In genomic region chr6:129543981-129544380, GRCh38 we compare ENCODE assay signal across 1 cellular context.
TF ChIP-seq lines count a peak whose summit lies in the region.

No MANE protein-coding gene starts in this region.

TF ChIP-seq in IMR-90, 13 proteins besides CTCF, POLR2A, EP300 and RAD21 (continued from another document):
- TF ChIP-seq, protein P1, sequence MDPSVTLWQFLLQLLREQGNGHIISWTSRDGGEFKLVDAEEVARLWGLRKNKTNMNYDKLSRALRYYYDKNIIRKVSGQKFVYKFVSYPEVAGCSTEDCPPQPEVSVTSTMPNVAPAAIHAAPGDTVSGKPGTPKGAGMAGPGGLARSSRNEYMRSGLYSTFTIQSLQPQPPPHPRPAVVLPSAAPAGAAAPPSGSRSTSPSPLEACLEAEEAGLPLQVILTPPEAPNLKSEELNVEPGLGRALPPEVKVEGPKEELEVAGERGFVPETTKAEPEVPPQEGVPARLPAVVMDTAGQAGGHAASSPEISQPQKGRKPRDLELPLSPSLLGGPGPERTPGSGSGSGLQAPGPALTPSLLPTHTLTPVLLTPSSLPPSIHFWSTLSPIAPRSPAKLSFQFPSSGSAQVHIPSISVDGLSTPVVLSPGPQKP (IDR thresholded peaks at IDR 0.05; ENCODE audit: borderline replicate concordance, low read depth, low read length) = no peak
- TF ChIP-seq CHD1 (IDR thresholded peaks at IDR 0.05; ENCODE audit: low read depth, low read length) (no peak), CEBPB (IDR thresholded peaks at IDR 0.05; ENCODE audit: low read depth, low read length) (no peak), RFX5 (IDR thresholded peaks at IDR 0.05; ENCODE audit: low read depth, low read length) (no peak), NFE2L2 (IDR thresholded peaks at IDR 0.05; ENCODE audit: low read depth, low read length) (no peak), SMC3 (IDR thresholded peaks at IDR 0.05; ENCODE audit: low read depth, low read length) (no peak), MAZ (IDR thresholded peaks at IDR 0.05; ENCODE audit: borderline replicate concordance, low read depth, low read length) (no peak), BHLHE40 (IDR thresholded peaks at IDR 0.05; ENCODE audit: low read depth, low read length) (no peak), FOS (IDR thresholded peaks at IDR 0.05; ENCODE audit: low read depth, low read length) (no peak), MAFK (IDR thresholded peaks at IDR 0.05; ENCODE audit: low read depth, low read length) (no peak)
